16 cellular contexts compared by ENCODE assay signal in the genomic region with DNA sequence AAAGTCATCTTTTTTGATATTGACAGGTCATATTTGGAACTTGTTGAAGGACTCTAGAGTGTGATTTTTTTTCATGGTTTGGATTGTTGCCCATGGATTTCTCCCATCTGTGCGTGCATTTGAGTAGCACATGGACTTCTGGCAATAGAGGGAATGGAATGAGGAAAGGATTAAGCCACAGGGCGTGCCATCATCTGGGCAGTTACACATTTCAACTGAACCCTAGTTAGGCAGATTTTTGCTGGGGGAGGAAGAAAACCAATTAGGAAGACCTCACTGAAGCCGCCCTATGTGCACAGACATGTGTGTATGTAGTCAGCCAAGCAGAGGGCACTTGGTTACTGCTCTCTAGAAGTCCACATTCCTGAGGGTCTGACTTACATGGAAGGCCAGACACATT.
DNase-seq lines count a peak whose midpoint lies in the region; ATAC-seq and TF ChIP-seq lines count a peak whose summit lies in the region.
"Had no signal": no experiment of that assay in that cellular context is flagged by ENCODE, and none has a peak within 500 bp of the region (broad histone marks: within the 10 kb centered on the region; RNA-seq: fewer than 3 reads in every experiment).

No MANE protein-coding gene starts in this region.

- H3K27me3 ChIP-seq in thoracic aorta (replicated peaks; ENCODE audit: insufficient read depth): no peaks in the 10 kb centered on the region

- no peaks in the 10 kb centered on the region for H3K36me3 ChIP-seq in thoracic aorta

- no peaks in the 10 kb centered on the region for H3K9me3 ChIP-seq in thoracic aorta
- H3K9me3 ChIP-seq: A549 had no signal

- no peak for DNase-seq in Right ventricle myocardium superior
- no peak for DNase-seq in left cardiac atrium
- peak; percentile 2 for DNase-seq in SW480 (ENCODE audit: low spot score)
- peak; percentile 10 for DNase-seq in fibroblast of villous mesenchyme (ENCODE audit: low read depth)
- DNase-seq in thoracic aorta (ENCODE audit: low spot score): no peak
- no peak for DNase-seq in DMS153 (lab: John Stamatoyannopoulos, UW)
- no peak for DNase-seq in activated CD8-positive, alpha-beta memory T cell treated with anti-CD3 and anti-CD28 coated beads, Interleukin-2, amount 50 U/mL, for 48 hours
- DNase-seq: activated B cell treated with CpG ODN at 0.5 μM for 24 hours, foreskin melanocyte, MM.1S, OCI-M1, substantia nigra, T-cell had no signal

- peak overlapping the region; percentile 19 to 41 for H3K27ac ChIP-seq in thoracic aorta
- H3K27ac ChIP-seq: A549, parathyroid adenoma had no signal

- peaks cover 5 to 20% of the 10 kb centered on the region in 2 donors for H3K4me1 ChIP-seq in thoracic aorta (ENCODE audit: control insufficient read depth in 1 of 2, low read depth in 2 of 2)
- H3K4me1 ChIP-seq: A549, parathyroid adenoma had no signal

- no peak overlapping the region for H3K4me3 ChIP-seq in fibroblast of villous mesenchyme (ENCODE audit: low read depth, low read length)
- no peak overlapping the region for H3K4me3 ChIP-seq in thoracic aorta
- H3K4me3 ChIP-seq: A549 had no signal

- ATAC-seq in Right ventricle myocardium superior (ENCODE audit: poor library complexity): peak; percentile 19
- ATAC-seq in left cardiac atrium: no peak
- no peak for ATAC-seq in thoracic aorta (ENCODE audit: insufficient number of reproducible peaks, low FRiP score, low read depth)
- ATAC-seq in HG03108 (IDR thresholded peaks at IDR 0.05; ENCODE audit: unreplicated experiment): no peak
- ATAC-seq: T-cell had no signal

- intact Hi-C loops in Right ventricle myocardium superior (cut with DNase I) (loop anchor here (5.0 kb wide), 1 partner anchor 59 kb away; no protein-coding TSS in a partner anchor), left cardiac atrium (cut with DNase I) (loop anchor here (2.0 to 10.0 kb wide), 3 partner anchors 67 to 661 kb away; no protein-coding TSS in a partner anchor)

- no peak for TF ChIP-seq CTCF in fibroblast of villous mesenchyme (IDR thresholded peaks at IDR 0.05; ENCODE audit: insufficient read depth, low read depth, low read length)
- TF ChIP-seq CTCF in thoracic aorta (IDR thresholded peaks at IDR 0.05): no peak

Comparison
In these comparisons a context has a peak if more than half of its experiments do, and no peak if none do; other contexts are left out.
1. DNase-seq: peak in SW480 (single experiment) and fibroblast of villous mesenchyme (single experiment); none in Right ventricle myocardium superior (single experiment), left cardiac atrium (single experiment), thoracic aorta (single experiment), DMS153 (single experiment) and activated CD8-positive, alpha-beta memory T cell treated with anti-CD3 and anti-CD28 coated beads, Interleukin-2, amount 50 U/mL, for 48 hours (single experiment).